19 cellular contexts compared by ENCODE assay signal in genomic region chr5:103938151-103938671, GRCh38.
"Had no signal": no experiment of that assay in that cellular context is flagged by ENCODE, and none has a peak within 500 bp of the region (broad histone marks: within the 10 kb centered on the region; RNA-seq: fewer than 3 reads in every experiment).

No MANE protein-coding gene starts in this region.

- DNase-seq: activated B cell treated with CpG ODN at 0.5 μM for 24 hours; activated CD4-positive, alpha-beta T cell treated with anti-CD3 and anti-CD28 coated beads, Interleukin-2, amount 10 ng/mL, durations not matched to agents 7 days and 5 days; activated naive CD4-positive, alpha-beta T cell treated with anti-CD3 and anti-CD28 coated beads, Interleukin-2, amount 50 U/mL, for 16 hours; activated T-cell treated with anti-CD3 and anti-CD28 coated beads for 4 hours; body of pancreas; central memory CD4-positive, alpha-beta T cell; dermis blood vessel endothelial cell; endodermal cell; erythroblast; left colon; naive thymus-derived CD8-positive, alpha-beta T cell; ovary; sigmoid colon; stimulated activated CD4-positive, alpha-beta T cell treated with anti-CD3 and anti-CD28 coated beads, Interleukin-15, amount 100 ng/mL, for 24 hours; stimulated activated CD4-positive, alpha-beta T cell treated with anti-CD3 and anti-CD28 coated beads, Interleukin-4, amount 100 ng/mL, for 24 hours; stimulated activated naive CD8-positive, alpha-beta T cell treated with anti-CD3 and anti-CD28 coated beads, Interleukin-15, amount 100 ng/mL, for 72 hours; T-helper 2 cell had no signal

- H3K4me1 ChIP-seq: body of pancreas had no signal

- H3K9me3 ChIP-seq: body of pancreas, ovary, sigmoid colon had no signal

- H3K27me3 ChIP-seq: body of pancreas, ovary, sigmoid colon had no signal

- H3K4me3 ChIP-seq: body of pancreas, lung, ovary, sigmoid colon had no signal

- H3K36me3 ChIP-seq: ovary, sigmoid colon had no signal

- ATAC-seq: activated T-helper 17 cell treated with anti-CD3 and anti-CD28 coated beads, Interleukin-2, amount 50 U/mL, for 72 hours; body of pancreas; left colon; naive thymus-derived CD8-positive, alpha-beta T cell; stimulated activated naive CD8-positive, alpha-beta T cell treated with anti-CD3 and anti-CD28 coated beads, Interleukin-15, amount 100 ng/mL, for 72 hours had no signal

- H3K27ac ChIP-seq: body of pancreas, ovary, sigmoid colon had no signal
